In the genomic region with DNA sequence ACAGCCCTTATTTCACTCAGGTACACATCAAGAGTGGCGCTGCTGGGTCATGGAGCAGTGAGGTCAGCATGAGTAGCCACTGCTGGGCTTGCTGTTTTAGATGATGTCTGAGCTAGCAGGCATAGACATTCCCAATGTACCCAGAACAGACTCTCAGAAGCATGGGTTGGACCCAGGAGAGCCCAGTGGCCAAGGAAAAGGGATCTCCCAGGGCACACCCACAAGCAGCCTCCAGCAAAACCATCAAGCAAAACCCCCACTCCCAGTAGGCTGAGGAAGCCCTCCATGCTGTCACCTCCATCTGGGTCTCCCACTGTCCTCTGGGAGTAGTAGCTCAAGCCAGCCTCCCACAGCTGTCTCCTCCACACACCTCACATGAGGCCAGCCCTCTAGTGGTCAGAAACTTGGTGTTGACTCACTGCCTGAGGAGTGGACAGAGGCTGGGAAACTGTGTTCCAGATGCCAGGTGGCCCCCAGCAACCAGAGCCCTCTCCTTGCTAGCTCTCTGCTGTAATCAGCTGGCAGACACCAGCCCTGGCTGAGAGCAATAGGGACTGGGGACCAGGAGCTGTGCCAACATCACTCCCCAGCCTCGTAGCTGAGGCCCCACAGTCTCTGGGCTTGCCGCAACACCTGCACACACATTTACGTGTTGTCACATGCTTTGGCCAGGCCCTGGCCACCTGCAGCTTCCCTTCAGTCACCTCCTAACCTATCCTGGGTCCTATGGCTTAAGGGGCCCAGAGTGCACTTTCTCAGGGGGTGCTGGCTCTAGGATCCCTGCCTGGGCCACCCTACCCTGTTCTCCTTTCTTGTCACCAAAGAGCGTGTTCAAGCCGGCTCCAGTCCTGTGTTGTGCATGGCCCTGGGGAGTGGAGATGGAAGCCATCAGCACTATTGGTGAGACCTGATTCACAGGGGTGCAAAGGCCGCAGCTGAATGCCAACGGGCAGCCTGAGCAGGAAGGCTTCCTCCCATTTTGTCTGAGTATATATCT, we compare ENCODE assay signal across 8 cellular contexts. TPM values are rescaled to one million over a fixed set of nuclear protein-coding genes. Genes with fewer than 3 reads are reported as not detected.
DNase-seq lines count a peak whose midpoint lies in the region; TF ChIP-seq lines count a peak whose summit lies in the region.

No MANE protein-coding gene starts in this region.

- DNase-seq in AG04449 (ENCODE audit: low read depth, low spot score) = no peak
- peak; percentile 70 for DNase-seq in GM04504 (ENCODE audit: low read depth)
- peak; percentile 80 for DNase-seq in NCI-H2171 treated with DMSO at 0.1 percent for 48 hours (lab: John Stamatoyannopoulos, UW)
- DNase-seq in glutamatergic neuron = peak; percentile 78
- DNase-seq in progenitor cell of endocrine pancreas (ENCODE audit: low spot score, unreplicated experiment) = peak; percentile 69
- DNase-seq in epidermal melanocyte (ENCODE audit: insufficient read length, low spot score) = no peak
- DNase-seq in stimulated activated naive CD4-positive, alpha-beta T cell (lab: John Stamatoyannopoulos, UW) = no peak

- H3K27ac Mint-ChIP-seq in glutamatergic neuron (ENCODE audit: unreplicated experiment) (peak overlapping the region; percentile 87), progenitor cell of endocrine pancreas (peak overlapping the region; percentile 69)

- peak; percentile 86 for TF ChIP-seq CTCF in AG04449 (IDR thresholded peaks at IDR 0.05; ENCODE audit: insufficient read depth, low read length, missing control alignments)
- TF ChIP-seq CTCF in VCaP (conservative IDR thresholded peaks at IDR 0.05) = peak; percentile 76
- TF ChIP-seq CTCF in glutamatergic neuron (IDR thresholded peaks at IDR 0.05; ENCODE audit: partially characterized antibody, unreplicated experiment) = peak; percentile 82
- TF ChIP-seq CTCF in progenitor cell of endocrine pancreas (IDR thresholded peaks at IDR 0.05; ENCODE audit: unreplicated experiment) = peak; percentile 78

- no peak overlapping the region for H3K4me3 ChIP-seq in AG04449 (ENCODE audit: low read depth, low read length)

- H3K4me1 Mint-ChIP-seq in glutamatergic neuron (ENCODE audit: low read depth, unreplicated experiment) (peaks cover 15% of the 10 kb centered on the region), progenitor cell of endocrine pancreas (ENCODE audit: low read depth) (peaks cover 12% of the 10 kb centered on the region)

- H3K36me3 Mint-ChIP-seq in glutamatergic neuron (ENCODE audit: unreplicated experiment) = no peaks in the 10 kb centered on the region
- H3K36me3 Mint-ChIP-seq in progenitor cell of endocrine pancreas (ENCODE audit: insufficient read depth) = no peaks in the 10 kb centered on the region

- CTCF ChIA-PET in AG04449 (lab: Yijun Ruan, JAX) = interaction anchor here (0.7 to 8.8 kb wide), 32 partner anchors 8 to 274 kb away, joined by 3 to 255 read pairs (median 6); a partner anchor contains a TSS

- POLR2A ChIA-PET in AG04449 (lab: Yijun Ruan, JAX) = interaction anchor here (0.6 to 1.8 kb wide), 6 partner anchors 10 to 138 kb away, joined by 3 to 12 read pairs (median 4); a partner anchor contains a TSS

- H3K27ac ChIP-seq in VCaP = peak overlapping the region; percentile 99; the same call in 1 of the 2 replicates

- peak overlapping the region; percentile 81 for H3K4me3 Mint-ChIP-seq in glutamatergic neuron (ENCODE audit: unreplicated experiment)
- peak overlapping the region; percentile 45 for H3K4me3 Mint-ChIP-seq in progenitor cell of endocrine pancreas (ENCODE audit: low read depth)

- H3K9me3 Mint-ChIP-seq in glutamatergic neuron (ENCODE audit: unreplicated experiment) (peaks cover 15% of the 10 kb centered on the region), progenitor cell of endocrine pancreas (ENCODE audit: low read depth) (no peaks in the 10 kb centered on the region)

- H3K27me3 Mint-ChIP-seq in glutamatergic neuron (ENCODE audit: unreplicated experiment) = peaks cover 11% of the 10 kb centered on the region
- peaks cover 9% of the 10 kb centered on the region for H3K27me3 Mint-ChIP-seq in progenitor cell of endocrine pancreas

RNA-seq across cellular contexts. Expression of a gene that starts 1.9 kb away (rescaled TPM):
- total RNA-seq in glutamatergic neuron (ENCODE audit: unreplicated experiment) (8.1 TPM), progenitor cell of endocrine pancreas (12.3 and 13.2 TPM in 2 replicates)

RNA-seq across cellular contexts. Expression of a gene that starts 22.3 kb away (rescaled TPM):
- 27.6 TPM for total RNA-seq in glutamatergic neuron (ENCODE audit: unreplicated experiment)
- 36.7 and 37.6 TPM in 2 replicates for total RNA-seq in progenitor cell of endocrine pancreas

RNA-seq across cellular contexts. Expression of a gene that starts 28.2 kb away (rescaled TPM):
- total RNA-seq in glutamatergic neuron (ENCODE audit: unreplicated experiment) (25.8 TPM), progenitor cell of endocrine pancreas (42.2 and 43.8 TPM in 2 replicates)

RNA-seq across cellular contexts. Expression of a gene that starts 31.9 kb away (rescaled TPM):
- total RNA-seq in glutamatergic neuron (ENCODE audit: unreplicated experiment) = 47.1 TPM
- total RNA-seq in progenitor cell of endocrine pancreas = 49.6 and 53.8 TPM in 2 replicates

RNA-seq across cellular contexts. Expression of a gene that starts 37.2 kb away (rescaled TPM):
- total RNA-seq in glutamatergic neuron (ENCODE audit: unreplicated experiment) (0.22 TPM), progenitor cell of endocrine pancreas (1.7 and 1.9 TPM in 2 replicates)

Comparison
In these comparisons a context has a peak if more than half of its experiments do, and no peak if none do; other contexts are left out.
1. DNase-seq: peak in GM04504 (single experiment), NCI-H2171 treated with DMSO at 0.1 percent for 48 hours (single experiment), glutamatergic neuron (single experiment) and progenitor cell of endocrine pancreas (single experiment); none in AG04449 (single experiment), epidermal melanocyte (single experiment) and stimulated activated naive CD4-positive, alpha-beta T cell (0 of 6).
2. Peak in every context shown above with its lines, with median percentiles within 50 percentile points of each other: CTCF ChIP-seq.